Comparison of ENCODE assay signal across 17 cellular contexts in the genomic region with DNA sequence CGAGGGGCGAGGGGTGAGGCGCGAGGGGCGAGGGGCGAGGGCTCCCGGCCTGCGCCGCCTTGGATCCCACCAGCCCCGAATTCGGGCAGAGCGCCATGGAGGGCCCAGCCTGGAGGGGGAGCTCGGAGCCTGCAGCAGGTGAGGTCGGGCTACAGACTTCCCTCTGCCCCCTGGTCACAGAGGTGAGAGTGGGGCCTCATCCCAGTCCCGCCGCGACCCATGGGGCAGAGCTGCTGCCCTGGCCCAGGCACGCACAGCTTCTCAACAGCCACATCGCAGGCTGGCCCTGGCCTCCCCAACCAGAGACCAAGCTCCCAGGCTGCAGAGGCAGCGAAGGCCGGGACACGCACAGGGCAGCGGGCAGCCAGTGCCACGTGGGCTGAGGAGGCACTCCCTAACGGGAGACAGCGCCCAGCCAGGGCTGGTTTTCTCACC.
DNase-seq lines count a peak whose midpoint lies in the region; ATAC-seq and TF ChIP-seq lines count a peak whose summit lies in the region.
"Had no signal": no experiment of that assay in that cellular context is flagged by ENCODE, and none has a peak within 500 bp of the region (broad histone marks: within the 10 kb centered on the region; RNA-seq: fewer than 3 reads in every experiment).

No MANE protein-coding gene starts in this region.

- TF ChIP-seq CTCF in neural progenitor cell (IDR thresholded peaks at IDR 0.05) = no peak

- no peaks in the 10 kb centered on the region for H3K79me2 ChIP-seq in neural progenitor cell (ENCODE audit: low read depth)

- H3K4me2 ChIP-seq in neural progenitor cell = no peak overlapping the region

- ATAC-seq in GM21447 (IDR thresholded peaks at IDR 0.05; ENCODE audit: unreplicated experiment) (no peak), HG03521 (IDR thresholded peaks at IDR 0.05; ENCODE audit: unreplicated experiment) (no peak)

- H3K27ac Mint-ChIP-seq in neural progenitor cell = no peak overlapping the region
- H3K27ac Mint-ChIP-seq: activated naive CD4-positive, alpha-beta T cell treated with anti-CD3 and anti-CD28 coated beads, Interleukin-2, amount 50 U/mL, for 72 hours; CD14-positive monocyte; stimulated activated naive CD8-positive, alpha-beta T cell treated with anti-CD3 and anti-CD28 coated beads, Interleukin-15, Interleukin-2, amounts not matched to agents 100 ng/mL and 50 ng/mL, for 24 hours had no signal

- peaks cover 6% of the 10 kb centered on the region for H3K4me1 Mint-ChIP-seq in neural progenitor cell
- H3K4me1 Mint-ChIP-seq: CD14-positive monocyte had no signal

- H2AFZ ChIP-seq in neural progenitor cell (replicated peaks) = no peak overlapping the region

- H3K9me3 Mint-ChIP-seq in neural progenitor cell = peaks cover 7% of the 10 kb centered on the region

- H3K4me1 ChIP-seq in neural progenitor cell = no peaks in the 10 kb centered on the region

- no peak overlapping the region for H3K9ac ChIP-seq in neural progenitor cell

- no peaks in the 10 kb centered on the region for H3K36me3 Mint-ChIP-seq in neural progenitor cell
- H3K36me3 Mint-ChIP-seq: CD14-positive monocyte had no signal

- no peaks in the 10 kb centered on the region for H3K9me3 ChIP-seq in neural progenitor cell (ENCODE audit: low read depth)

- no peak overlapping the region for H3K4me3 ChIP-seq in neural progenitor cell

- H4K20me1 ChIP-seq in neural progenitor cell (ENCODE audit: low read depth) = no peaks in the 10 kb centered on the region

- H3K27me3 ChIP-seq in neural progenitor cell = no peaks in the 10 kb centered on the region

- no peaks in the 10 kb centered on the region for H3F3A ChIP-seq in neural progenitor cell (ENCODE audit: low read depth)

- no peak overlapping the region for H3K4me3 Mint-ChIP-seq in neural progenitor cell
- H3K4me3 Mint-ChIP-seq: brain; CD14-positive monocyte; neural crest cell; stimulated activated naive CD8-positive, alpha-beta T cell treated with anti-CD3 and anti-CD28 coated beads, Interleukin-15, Interleukin-2, amounts not matched to agents 100 ng/mL and 50 ng/mL, for 24 hours had no signal

- H3K36me3 ChIP-seq in neural progenitor cell = no peaks in the 10 kb centered on the region

- H3K27me3 Mint-ChIP-seq in neural progenitor cell (ENCODE audit: insufficient read depth, low read depth) = peaks cover 6% of the 10 kb centered on the region
- H3K27me3 Mint-ChIP-seq: stimulated activated naive CD8-positive, alpha-beta T cell treated with anti-CD3 and anti-CD28 coated beads, Interleukin-15, Interleukin-2, amounts not matched to agents 100 ng/mL and 50 ng/mL, for 24 hours had no signal

- DNase-seq in NCI-H2029 (lab: John Stamatoyannopoulos, UW) (peak; percentile 12), NCI-H2029 treated with DMSO at 0.1 percent for 48 hours (lab: John Stamatoyannopoulos, UW) (no peak), HT1080 (ENCODE audit: low read depth) (peak; percentile 37), neural progenitor cell (ENCODE audit: low spot score) (peak; percentile 20), GOT3 (lab: John Stamatoyannopoulos, UW) (no peak)
- DNase-seq: activated CD4-positive, alpha-beta T cell treated with anti-CD3 and anti-CD28 coated beads, Interleukin-2, amount 50 U/mL, for 4 hours; islet precursor cell; mesenchymal stem cell; NCI-H187 had no signal

- H3K27ac ChIP-seq in cingulate gyrus (ENCODE audit: low read depth, low read length) (peak overlapping the region; percentile 47), neural progenitor cell (no peak overlapping the region)

Comparison
In these comparisons a context has a peak if more than half of its experiments do, and no peak if none do; other contexts are left out.
1. DNase-seq: peak in NCI-H2029 (single experiment), HT1080 (single experiment) and neural progenitor cell (single experiment); none in NCI-H2029 treated with DMSO at 0.1 percent for 48 hours (single experiment) and GOT3 (single experiment).